ENCODE assay signal across 8 cellular contexts in the genomic region with DNA sequence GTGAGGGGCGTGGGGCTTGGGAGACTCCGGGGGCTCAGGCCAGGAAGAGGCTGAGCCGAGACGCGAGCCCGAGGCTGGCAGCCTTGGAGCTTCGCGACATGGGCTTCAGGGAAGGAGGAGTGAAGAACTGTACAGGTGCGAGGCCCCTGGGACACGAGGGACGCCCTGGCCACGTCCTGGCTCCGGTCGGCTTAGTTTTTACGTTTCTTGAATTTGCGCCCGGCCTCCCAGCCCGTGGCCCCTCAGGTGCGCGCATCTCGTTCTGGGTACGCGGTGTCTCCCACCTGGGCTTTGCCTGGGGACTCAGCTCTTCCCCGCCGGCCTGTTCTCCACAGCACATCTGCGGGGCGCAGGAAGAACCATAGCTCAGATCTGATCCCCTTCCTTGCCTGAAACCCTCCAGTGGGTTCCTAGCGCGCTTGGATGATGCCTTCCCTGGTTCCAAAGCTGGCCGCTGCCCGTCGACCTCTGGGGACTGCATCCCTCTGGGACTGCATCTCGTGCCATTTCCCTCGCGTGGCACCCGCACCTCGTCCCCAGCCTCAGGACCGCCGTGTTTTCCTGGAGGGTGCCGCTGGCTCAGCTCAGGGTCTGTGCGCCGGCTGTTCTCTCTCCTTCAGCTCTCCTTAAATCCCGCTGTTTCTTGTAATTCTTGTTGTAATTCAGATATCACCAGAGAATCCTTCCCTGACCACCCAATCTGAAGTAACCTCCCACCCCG. TPM values are rescaled to one million over a fixed set of nuclear protein-coding genes. Genes with fewer than 3 reads are reported as not detected.
DNase-seq lines count a peak whose midpoint lies in the region; ATAC-seq and TF ChIP-seq lines count a peak whose summit lies in the region.

No MANE protein-coding gene starts in this region.

- H3K4me3 ChIP-seq in SJCRH30 (peak overlapping the region; percentile 83), fibroblast of pulmonary artery (replicated peaks; ENCODE audit: low read depth, low read length) (peak overlapping the region; percentile 74), ovary (peak overlapping the region; percentile 79)

- H3K4me1 ChIP-seq in SJCRH30 (no peaks in the 10 kb centered on the region), ovary (ENCODE audit: insufficient read depth) (peaks cover 3% of the 10 kb centered on the region)

- H3K27ac ChIP-seq in SJCRH30, result no peak overlapping the region
- no peak overlapping the region for H3K27ac ChIP-seq in ovary

- 3 to 6% (median 4%) methylated on average over 42 to 44 of the region's 44 CpGs for WGBS in ovary, 3 donors

- intact Hi-C loops in ovary (cut with DNase I), result no loop called here

- H3K9me3 ChIP-seq in SJCRH30 (replicated peaks) (peaks cover 5% of the 10 kb centered on the region), ovary (no peaks in the 10 kb centered on the region)

- peak; percentile 19 for DNase-seq in EH (ENCODE audit: low read depth)
- no peak for DNase-seq in SJCRH30
- DNase-seq in fibroblast of pulmonary artery (ENCODE audit: low read depth), result no peak
- no peak for DNase-seq in ovary
- no peak for DNase-seq in effector CD8-positive, alpha-beta T cell (lab: John Stamatoyannopoulos, UW)

- ATAC-seq in GM21737 (IDR thresholded peaks at IDR 0.05; ENCODE audit: unreplicated experiment), result peak; percentile 11
- ATAC-seq in HG03565 (IDR thresholded peaks at IDR 0.05; ENCODE audit: unreplicated experiment), result no peak
- ATAC-seq in GM21381 (IDR thresholded peaks at IDR 0.05; ENCODE audit: unreplicated experiment), result no peak

- TF ChIP-seq EP300 in ovary (IDR thresholded peaks at IDR 0.05), result no peak

- TF ChIP-seq CTCF in fibroblast of pulmonary artery (IDR thresholded peaks at IDR 0.05; ENCODE audit: low read length, missing control alignments), result no peak
- TF ChIP-seq CTCF in ovary (IDR thresholded peaks at IDR 0.05), result no peak

- H3K36me3 ChIP-seq in SJCRH30 (peaks cover 4% of the 10 kb centered on the region; the same call in 1 of the 2 replicates), ovary (no peaks in the 10 kb centered on the region)

- no peak for TF ChIP-seq POLR2A in ovary (IDR thresholded peaks at IDR 0.05)

- no peaks in the 10 kb centered on the region for H3K27me3 ChIP-seq in SJCRH30
- no peaks in the 10 kb centered on the region for H3K27me3 ChIP-seq in ovary

RNA-seq across cellular contexts. Expression of gene CHCHD6, which starts 0.6 kb away (rescaled TPM):
- 24.2 and 24.4 TPM in 2 replicates for total RNA-seq in SJCRH30 (2014; rRNA removed; shearing (Covaris generic))
- total RNA-seq in ovary, result 10 to 100 TPM; 12.5 to 24.6 (median 19.5) TPM
- polyA plus RNA-seq in ovary, result 10 to 100 TPM in 1 of 2 donors, 1 to 10 TPM in 1; 8.5 to 24.4 TPM

RNA-seq across cellular contexts. Expression of gene TXNRD3, which starts 49.7 kb away (rescaled TPM):
- total RNA-seq in SJCRH30 (2014; rRNA removed; shearing (Covaris generic)), result 2.3 and 2.7 TPM in 2 replicates
- 10 to 100 TPM; 10.1 to 25.3 (median 20.5) TPM for total RNA-seq in ovary
- 10 to 100 TPM; 11.1 to 17.9 TPM for polyA plus RNA-seq in ovary
